In genomic region chr11:119206512-119207299, GRCh38 we compare ENCODE assay signal across 1 cellular context.
TF ChIP-seq lines count a peak whose summit lies in the region.

No MANE protein-coding gene starts in this region.

TF ChIP-seq in HepG2, 621 proteins besides CTCF, POLR2A, EP300 and RAD21 (continued from another document):
- TF ChIP-seq PAXIP1 (CRISPR knock-in tag; conservative IDR thresholded peaks at IDR 0.05) (0 out of 2 replicates have a peak, but pooled peaks have one; percentile 10), RFX3 (CRISPR knock-in tag; IDR thresholded peaks at IDR 0.05) (no peak), ZNF546 (CRISPR knock-in tag; conservative IDR thresholded peaks at IDR 0.05) (0 out of 2 replicates have a peak, but pooled peaks have one; percentile 1), ZNF687 (CRISPR knock-in tag; IDR thresholded peaks at IDR 0.05) (peak; percentile 7; the same call in 1 of the 2 replicates), FOXO1 (CRISPR knock-in tag; IDR thresholded peaks at IDR 0.05) (no peak), EED (CRISPR knock-in tag; IDR thresholded peaks at IDR 0.05) (0 out of 2 replicates have a peak, but pooled peaks have one; percentile 32), LRRFIP1 (CRISPR knock-in tag; conservative IDR thresholded peaks at IDR 0.05) (no peak), ZNF597 (CRISPR knock-in tag; IDR thresholded peaks at IDR 0.05) (no peak), CHD4 (IDR thresholded peaks at IDR 0.05; ENCODE audit: borderline replicate concordance, low read length) (no peak), FOXJ3 (CRISPR knock-in tag; IDR thresholded peaks at IDR 0.05; ENCODE audit: borderline replicate concordance) (no peak), CHCHD3 (CRISPR knock-in tag; IDR thresholded peaks at IDR 0.05) (no peak), HMG20A (CRISPR knock-in tag; IDR thresholded peaks at IDR 0.05; ENCODE audit: borderline replicate concordance) (no peak), SIN3A (IDR thresholded peaks at IDR 0.05; ENCODE audit: borderline replicate concordance, low read depth, low read length) (peak; percentile 38; the same call in 1 of the 2 replicates), ZFX (CRISPR knock-in tag; IDR thresholded peaks at IDR 0.05; ENCODE audit: low read depth) (peak; percentile 70), TEAD3 (CRISPR knock-in tag; optimal IDR thresholded peaks at IDR 0.05; ENCODE audit: borderline replicate concordance) (no peak), SRY (CRISPR knock-in tag; IDR thresholded peaks at IDR 0.05) (0 out of 2 replicates have a peak, but pooled peaks have one; percentile 2), ZBTB7B (CRISPR knock-in tag; IDR thresholded peaks at IDR 0.05) (peak; percentile 13; the same call in 1 of the 2 replicates), ADNP (CRISPR knock-in tag; IDR thresholded peaks at IDR 0.05) (no peak), PHF5A (CRISPR knock-in tag; IDR thresholded peaks at IDR 0.05; ENCODE audit: low read depth, unreplicated experiment) (no peak)
TF ChIP-seq in HepG2: peak in this region for 13.
